10 cellular contexts compared by ENCODE assay signal in the genomic region with DNA sequence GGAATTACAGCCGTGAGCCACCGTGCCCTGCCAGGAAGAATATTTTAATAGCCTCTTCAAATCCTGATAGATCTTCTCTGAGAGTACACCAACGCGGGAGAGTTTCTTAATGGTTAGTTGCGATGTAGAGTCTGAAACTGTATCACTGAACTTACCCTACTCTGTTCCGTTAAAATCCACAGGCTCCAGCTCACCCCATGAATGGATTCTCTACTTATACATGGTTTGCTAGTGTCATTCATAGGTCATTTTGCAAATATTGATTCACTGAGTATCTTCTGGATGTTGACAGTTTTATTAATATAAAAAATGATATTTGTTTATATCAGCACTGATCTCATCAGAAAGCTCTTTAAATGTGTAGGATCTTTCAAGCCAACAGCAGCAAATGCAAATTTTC.
"Had no signal": no experiment of that assay in that cellular context is flagged by ENCODE, and none has a peak within 500 bp of the region (broad histone marks: within the 10 kb centered on the region; RNA-seq: fewer than 3 reads in every experiment).

No MANE protein-coding gene starts in this region.

- ATAC-seq: HCT116, HepG2, K562 had no signal

- H3K9me3 ChIP-seq: HAP-1 had no signal

- DNase-seq: GM23248, GOT3, H7, HFFc6, IMR-90 had no signal

- H3K9ac ChIP-seq: GM23248 had no signal

- H3K27ac ChIP-seq: GM23248, HL-60 had no signal

- H3K4me3 Mint-ChIP-seq: HFFc6 had no signal

- H2AFZ ChIP-seq: GM23248 had no signal

- H3K27ac Mint-ChIP-seq: HFFc6 had no signal

- H3K4me3 ChIP-seq: GM23248, HAP-1, K562 had no signal

- H3K9me3 Mint-ChIP-seq: HFFc6 had no signal
